ENCODE assay signal across 8 cellular contexts in the genomic region with DNA sequence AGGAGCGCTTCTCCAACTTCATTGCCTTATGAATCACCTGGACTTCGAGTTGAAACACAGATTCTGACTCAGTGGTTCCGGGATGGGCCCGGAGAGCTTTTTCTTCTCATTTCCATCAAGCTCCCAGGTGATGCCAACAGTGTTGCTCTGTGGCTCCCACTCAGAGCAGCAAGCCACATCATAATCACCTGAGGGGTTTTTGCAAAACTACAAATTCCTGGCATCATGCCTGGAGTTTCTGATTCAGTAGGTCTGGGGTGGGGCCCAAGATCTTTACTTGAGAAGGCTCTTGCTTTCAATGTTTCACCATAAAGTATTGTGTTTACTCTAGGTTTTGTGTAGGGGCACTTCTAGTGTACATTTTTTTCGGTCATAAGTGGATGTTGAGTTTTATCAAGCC. TPM values are rescaled to one million over a fixed set of nuclear protein-coding genes. Genes with fewer than 3 reads are reported as not detected.
DNase-seq lines count a peak whose midpoint lies in the region; ATAC-seq and TF ChIP-seq lines count a peak whose summit lies in the region.

No MANE protein-coding gene starts in this region.

- H3K27me3 Mint-ChIP-seq in HFFc6 (ENCODE audit: insufficient read depth): no peaks in the 10 kb centered on the region
- H3K27me3 Mint-ChIP-seq in immature natural killer cell (ENCODE audit: low read depth in 3 of 3): peaks cover 8 to 30% (median 19%) of the 10 kb centered on the region in 3 donors

- DNase-seq in HFFc6: peak; percentile 39
- peak; percentile 39 for DNase-seq in activated CD4-positive, alpha-beta T cell treated with anti-CD3 and anti-CD28 coated beads for 1 hour
- peak in 2 of 3 donors; percentile 27 to 49 for DNase-seq in effector memory CD4-positive, alpha-beta T cell
- DNase-seq in stimulated activated CD4-positive, alpha-beta T cell treated with anti-CD3 and anti-CD28 coated beads, TNF-alpha, amount 100 ng/mL, for 48 hours (ENCODE audit: low read depth in 3 of 3): peak; percentile 38 to 59 (median 41)
- no peak for DNase-seq in NCI-H510A (lab: John Stamatoyannopoulos, UW)
- no peak for DNase-seq in GM10248 (ENCODE audit: extremely low spot score)
- no peak for DNase-seq in immature natural killer cell
- DNase-seq in heart left ventricle: no peak

- H3K4me1 Mint-ChIP-seq in HFFc6 (ENCODE audit: low read depth) (peaks cover 59% of the 10 kb centered on the region), immature natural killer cell (peaks cover 32 to 51% of the 10 kb centered on the region in 2 donors)

- H3K4me3 Mint-ChIP-seq in HFFc6 (peak overlapping the region; percentile 31; the same call in 1 of the 2 replicates), immature natural killer cell (peak overlapping the region in 2 of 5 donors; percentile 9 to 67)

- peaks cover 25% of the 10 kb centered on the region for H3K4me1 ChIP-seq in effector memory CD4-positive, alpha-beta T cell (ENCODE audit: control insufficient read depth, insufficient read depth, low read length, poor library complexity, severe bottlenecking)
- peaks cover 0 to 54% (median 8%) of the 10 kb centered on the region in 12 donors for H3K4me1 ChIP-seq in heart left ventricle

- no peak for TF ChIP-seq POLR2A in heart left ventricle (IDR thresholded peaks at IDR 0.05)

- H3K27me3 ChIP-seq in effector memory CD4-positive, alpha-beta T cell (replicated peaks; ENCODE audit: control insufficient read depth, insufficient read depth, low read length, poor library complexity, severe bottlenecking): no peaks in the 10 kb centered on the region
- no peaks in the 10 kb centered on the region for H3K27me3 ChIP-seq in heart left ventricle

- H3K27ac ChIP-seq in effector memory CD4-positive, alpha-beta T cell (ENCODE audit: insufficient read depth, low read length, poor library complexity, severe bottlenecking): peak overlapping the region; percentile 78
- H3K27ac ChIP-seq in heart left ventricle: peak overlapping the region in 1 of 12 donors; percentile 54

- CTCF ChIA-PET in GM10248 (lab: Yijun Ruan, JAX): interaction anchor here (0.9 to 1.2 kb wide), 2 partner anchors 12 to 19 kb away, joined by 4 read pairs; no protein-coding TSS in a partner anchor

- no peak for TF ChIP-seq CTCF in HFFc6 (IDR thresholded peaks at IDR 0.05)
- no peak for TF ChIP-seq CTCF in GM10248 (IDR thresholded peaks at IDR 0.05; ENCODE audit: control extremely low read depth, extremely low read depth, low read depth, missing control alignments)
- no peak for TF ChIP-seq CTCF in heart left ventricle (IDR thresholded peaks at IDR 0.05)

- peak overlapping the region; percentile 53; the same call in 1 of the 2 replicates for H3K27ac Mint-ChIP-seq in HFFc6
- no peak overlapping the region for H3K27ac Mint-ChIP-seq in immature natural killer cell

- H3K4me3 ChIP-seq in effector memory CD4-positive, alpha-beta T cell (ENCODE audit: insufficient read depth, low read depth, low read length, poor library complexity, severe bottlenecking): peak overlapping the region; percentile 37
- peak overlapping the region in 1 of 12 donors; percentile 25 for H3K4me3 ChIP-seq in heart left ventricle

- ATAC-seq in heart left ventricle: no peak

- intact Hi-C loops in heart left ventricle (cut with DNase I): loop anchor here in 5 of 10 donors (10.0 kb wide), 3 partner anchors 71 to 621 kb away; partner anchors contain the start of gene MAMLD1 (in 1 of the 5)

- H3K9me3 ChIP-seq in effector memory CD4-positive, alpha-beta T cell (ENCODE audit: control insufficient read depth, low read length): no peaks in the 10 kb centered on the region
- peaks cover 0 to 6% (median 0%) of the 10 kb centered on the region in 12 donors for H3K9me3 ChIP-seq in heart left ventricle

- POLR2A ChIA-PET in GM10248 (lab: Yijun Ruan, JAX): no interaction called here

- no peaks in the 10 kb centered on the region for H3K9me3 Mint-ChIP-seq in HFFc6
- H3K9me3 Mint-ChIP-seq in immature natural killer cell: no peaks in the 10 kb centered on the region

- WGBS in heart left ventricle, 4 donors: 73 to 92% (median 87%) methylated on average over 5 of the region's 5 CpGs

- H3K36me3 Mint-ChIP-seq in HFFc6 (ENCODE audit: low read depth) (0 out of 2 replicates have a peak, but pooled peaks cover 3% of the 10 kb centered on the region), immature natural killer cell (peaks cover 0 to 3% (median 0%) of the 10 kb centered on the region in 3 donors)

- no peaks in the 10 kb centered on the region for H3K36me3 ChIP-seq in effector memory CD4-positive, alpha-beta T cell (ENCODE audit: control insufficient read depth, insufficient read depth, low read length)
- H3K36me3 ChIP-seq in heart left ventricle: no peaks in the 10 kb centered on the region

RNA-seq across cellular contexts. Expression of gene MTM1, which starts 7.0 kb away (rescaled TPM):
- 10 to 100 TPM in 3 of 6 experiments, 1 to 10 TPM in 3; 8.1 to 12.2 (median 10.0) TPM for total RNA-seq in HFFc6 (2021; fragmentation: NEBNext Ultra II Directional; extraction: Animal tissue kit (Norgen Biotek cat#: 25700))
- polyA plus RNA-seq in immature natural killer cell (1 to 10 TPM; 2.9 to 4.9 (median 4.9) TPM), heart left ventricle (1 to 10 TPM; 2.2 to 7.3 TPM)
- total RNA-seq in heart left ventricle: 10 to 100 TPM in 6 of 9 donors, 1 to 10 TPM in 3; 7.8 to 18.9 (median 11.9) TPM

Comparison
In these comparisons a context has a peak if more than half of its experiments do, and no peak if none do; other contexts are left out.
1. DNase-seq: peak in HFFc6 (single experiment), activated CD4-positive, alpha-beta T cell treated with anti-CD3 and anti-CD28 coated beads for 1 hour (single experiment), effector memory CD4-positive, alpha-beta T cell (2 of 3) and stimulated activated CD4-positive, alpha-beta T cell treated with anti-CD3 and anti-CD28 coated beads, TNF-alpha, amount 100 ng/mL, for 48 hours (3 of 3); none in NCI-H510A (single experiment), GM10248 (single experiment), immature natural killer cell (0 of 3) and heart left ventricle (0 of 5).